ENCODE assay signal across 13 cellular contexts in the genomic region with DNA sequence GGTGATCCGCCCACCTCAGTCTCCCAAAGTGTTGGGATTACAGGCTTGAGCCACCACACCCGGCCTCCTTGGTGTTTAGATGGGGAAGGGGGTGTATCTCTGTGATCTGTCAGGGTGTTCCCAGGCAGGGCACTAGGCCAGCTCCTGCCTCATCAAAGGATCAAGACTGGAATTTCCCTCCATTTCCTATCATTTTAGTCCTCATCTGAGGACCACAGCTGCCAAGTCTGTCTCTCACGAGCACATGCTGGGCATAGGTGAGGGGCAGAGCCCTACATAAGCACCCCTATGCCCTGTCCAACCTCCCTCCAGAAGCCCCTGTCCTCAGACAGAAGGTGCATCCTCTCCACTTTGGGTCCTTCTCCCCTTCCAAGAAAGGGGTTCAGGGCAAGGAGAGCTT.
"Had no signal": no experiment of that assay in that cellular context is flagged by ENCODE, and none has a peak within 500 bp of the region (broad histone marks: within the 10 kb centered on the region; RNA-seq: fewer than 3 reads in every experiment).

No MANE protein-coding gene starts in this region.

- H3K27ac ChIP-seq: esophagus muscularis mucosa, right atrium auricular region, stomach, thoracic aorta had no signal

- DNase-seq: activated CD4-positive, alpha-beta T cell treated with anti-CD3 and anti-CD28 coated beads, Interleukin-2, amount 10 ng/mL, durations not matched to agents 7 days and 5 days; activated CD4-positive, CD25-positive, alpha-beta regulatory T cell; activated effector memory CD4-positive, alpha-beta T cell treated with anti-CD3 and anti-CD28 coated beads, Interleukin-2, amount 50 U/mL, for 16 hours; cerebellar nuclear complex; posterior cingulate gyrus; small intestine; stomach had no signal

- H3K36me3 ChIP-seq: esophagus muscularis mucosa, right atrium auricular region, stomach, thoracic aorta had no signal

- H3K9me3 Mint-ChIP-seq: activated CD4-positive, alpha-beta T cell treated with anti-CD3 and anti-CD28 coated beads, Interleukin-2, amount 10 ng/mL, durations not matched to agents 7 days and 5 days; activated naive CD4-positive, alpha-beta T cell treated with anti-CD3 and anti-CD28 coated beads, Interleukin-2, amount 50 U/mL, for 72 hours; T-helper 1 cell treated with Interleukin-12 subunit alpha and Interleukin-12 subunit beta and Interleukin-4 antibody, amounts not matched to agents 30 μg/mL and 1 μg/mL, for 36 hours had no signal

- H3K4me3 ChIP-seq: esophagus muscularis mucosa, right atrium auricular region, stomach, thoracic aorta had no signal

- FAIRE-seq: endometrium, small intestine had no signal

- H3K27me3 ChIP-seq: esophagus muscularis mucosa, right atrium auricular region had no signal

- H3K4me3 Mint-ChIP-seq: activated CD4-positive, alpha-beta T cell treated with anti-CD3 and anti-CD28 coated beads, Interleukin-2, amount 10 ng/mL, durations not matched to agents 7 days and 5 days; T-helper 1 cell treated with Interleukin-12 subunit alpha and Interleukin-12 subunit beta and Interleukin-4 antibody, amounts not matched to agents 30 μg/mL and 1 μg/mL, for 36 hours had no signal

- H3K36me3 Mint-ChIP-seq: activated naive CD4-positive, alpha-beta T cell treated with anti-CD3 and anti-CD28 coated beads, Interleukin-2, amount 50 U/mL, for 72 hours had no signal

- H3K9me3 ChIP-seq: esophagus muscularis mucosa, right atrium auricular region, stomach, thoracic aorta had no signal

- H3K27ac Mint-ChIP-seq: activated CD4-positive, alpha-beta T cell treated with anti-CD3 and anti-CD28 coated beads, Interleukin-2, amount 10 ng/mL, durations not matched to agents 7 days and 5 days; activated naive CD4-positive, alpha-beta T cell treated with anti-CD3 and anti-CD28 coated beads, Interleukin-2, amount 50 U/mL, for 72 hours; T-helper 1 cell treated with Interleukin-12 subunit alpha and Interleukin-12 subunit beta and Interleukin-4 antibody, amounts not matched to agents 30 μg/mL and 1 μg/mL, for 36 hours had no signal
